8 cellular contexts compared by ENCODE assay signal in the genomic region with DNA sequence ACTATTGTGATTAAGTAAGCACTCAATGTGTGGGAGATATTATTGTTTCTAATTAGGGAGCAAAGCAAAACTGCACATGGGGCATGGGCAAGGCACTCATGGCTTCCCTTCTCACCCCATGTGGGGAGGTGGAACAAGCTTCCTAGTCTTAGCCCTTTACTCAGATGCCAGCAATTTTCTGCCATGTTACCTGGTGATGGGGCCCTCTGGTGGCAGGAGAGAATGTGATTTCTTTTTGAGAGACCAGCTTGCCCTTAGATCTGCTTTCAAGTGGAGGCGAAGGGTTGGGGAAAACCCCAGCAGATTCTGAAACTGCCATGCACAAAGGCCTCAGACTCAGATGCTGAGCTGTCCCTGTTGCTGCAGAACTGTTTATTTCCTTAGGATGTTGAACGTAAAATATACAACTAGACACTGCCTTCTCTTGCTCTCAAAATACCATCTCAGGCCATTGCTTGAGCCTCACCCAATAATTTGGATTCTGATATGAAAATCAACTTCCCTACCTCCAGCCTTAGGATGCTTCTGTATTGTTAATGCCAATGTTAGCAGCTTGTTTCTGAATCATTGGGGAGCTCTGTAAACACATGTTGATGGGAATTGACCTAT.
DNase-seq lines count a peak whose midpoint lies in the region; ATAC-seq and TF ChIP-seq lines count a peak whose summit lies in the region.

No MANE protein-coding gene starts in this region.

- H3K4me1 Mint-ChIP-seq in stimulated activated naive CD8-positive, alpha-beta T cell treated with anti-CD3 and anti-CD28 coated beads, Interleukin-15, amount 100 ng/mL, for 72 hours, result peaks cover 54% of the 10 kb centered on the region

- no peak overlapping the region for H3K4me3 ChIP-seq in choroid plexus epithelial cell (ENCODE audit: low read depth, low read length)

- peak overlapping the region in 1 of 2 donors; percentile 38 for H3K4me3 Mint-ChIP-seq in stimulated activated naive CD8-positive, alpha-beta T cell treated with anti-CD3 and anti-CD28 coated beads, Interleukin-15, amount 100 ng/mL, for 72 hours

- ATAC-seq in GM18498 (IDR thresholded peaks at IDR 0.05; ENCODE audit: unreplicated experiment) (peak; percentile 99), HG02840 (IDR thresholded peaks at IDR 0.05; ENCODE audit: low FRiP score, unreplicated experiment) (peak; percentile 90)
- peak; percentile 91 for ATAC-seq in stimulated activated naive CD8-positive, alpha-beta T cell treated with anti-CD3 and anti-CD28 coated beads, Interleukin-15, amount 100 ng/mL, for 72 hours

- DNase-seq in A172 (ENCODE audit: low spot score) (peak; percentile 60), NCI-H1694 treated with DMSO at 0.1 percent for 48 hours (lab: John Stamatoyannopoulos, UW) (peak; percentile 8), choroid plexus epithelial cell (ENCODE audit: low read depth) (peak; percentile 75), myocyte (ENCODE audit: low read depth) (peak; percentile 52)
- peak; percentile 43 to 54 (median 50) for DNase-seq in activated CD4-positive, CD25-positive, alpha-beta regulatory T cell (lab: John Stamatoyannopoulos, UW)
- DNase-seq in stimulated activated naive CD8-positive, alpha-beta T cell treated with anti-CD3 and anti-CD28 coated beads, Interleukin-15, amount 100 ng/mL, for 72 hours, result peak; percentile 72 to 84

- no peaks in the 10 kb centered on the region for H3K9me3 Mint-ChIP-seq in stimulated activated naive CD8-positive, alpha-beta T cell treated with anti-CD3 and anti-CD28 coated beads, Interleukin-15, amount 100 ng/mL, for 72 hours

- no peak overlapping the region for H3K27ac Mint-ChIP-seq in stimulated activated naive CD8-positive, alpha-beta T cell treated with anti-CD3 and anti-CD28 coated beads, Interleukin-15, amount 100 ng/mL, for 72 hours

- peaks cover 8% of the 10 kb centered on the region for H3K27me3 Mint-ChIP-seq in stimulated activated naive CD8-positive, alpha-beta T cell treated with anti-CD3 and anti-CD28 coated beads, Interleukin-15, amount 100 ng/mL, for 72 hours

- peak; percentile 74 for TF ChIP-seq CTCF in choroid plexus epithelial cell (conservative IDR thresholded peaks at IDR 0.05; ENCODE audit: low read depth, low read length)

Comparison
In these comparisons a context has a peak if more than half of its experiments do, and no peak if none do; other contexts are left out.
1. DNase-seq: peak in every context shown above with its lines; median percentile 78 in stimulated activated naive CD8-positive, alpha-beta T cell treated with anti-CD3 and anti-CD28 coated beads, Interleukin-15, amount 100 ng/mL, for 72 hours; 75 in choroid plexus epithelial cell; 60 in A172; 52 in myocyte; 50 in activated CD4-positive, CD25-positive, alpha-beta regulatory T cell; 8 in NCI-H1694 treated with DMSO at 0.1 percent for 48 hours.